ENCODE assay signal across 1 cellular context in the genomic region with DNA sequence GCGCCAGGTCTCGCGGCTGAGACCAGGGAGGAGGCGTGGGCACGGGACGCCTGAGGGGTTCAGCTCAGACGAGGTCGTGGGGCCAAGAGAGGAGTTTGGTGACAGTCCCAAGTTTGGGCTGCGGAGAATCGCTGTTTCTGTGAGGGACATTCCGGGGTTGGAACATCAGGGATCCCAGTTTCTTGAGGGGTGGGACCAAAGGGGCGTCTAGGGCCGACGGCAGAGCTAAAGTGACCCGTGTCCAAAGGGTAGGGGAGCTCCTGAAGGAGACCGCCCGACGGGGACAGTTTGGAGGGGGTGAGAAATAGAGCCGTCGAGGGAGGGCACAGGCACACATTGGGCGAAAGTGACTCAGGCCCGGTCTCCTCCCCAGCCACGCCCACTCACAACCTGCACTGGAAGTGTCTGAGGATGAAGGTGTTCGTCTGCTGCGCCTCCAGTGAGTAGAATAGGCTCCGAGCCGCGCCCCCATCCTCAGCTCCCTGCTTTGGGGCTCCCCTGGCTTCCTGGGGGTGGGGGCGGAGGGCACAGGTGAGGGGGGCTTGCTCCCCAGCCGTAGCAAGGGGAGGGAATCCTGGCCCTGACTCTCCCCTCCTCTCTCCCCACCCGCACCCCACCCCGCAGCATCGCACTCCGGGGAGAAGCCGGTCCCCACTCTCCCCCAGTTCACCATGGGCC.
TF ChIP-seq lines count a peak whose summit lies in the region.

No MANE protein-coding gene starts in this region.

TF ChIP-seq in endothelial cell of umbilical vein, 7 proteins besides CTCF, POLR2A, EP300 and RAD21:
- TF ChIP-seq, protein P1, sequence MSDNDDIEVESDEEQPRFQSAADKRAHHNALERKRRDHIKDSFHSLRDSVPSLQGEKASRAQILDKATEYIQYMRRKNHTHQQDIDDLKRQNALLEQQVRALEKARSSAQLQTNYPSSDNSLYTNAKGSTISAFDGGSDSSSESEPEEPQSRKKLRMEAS (IDR thresholded peaks at IDR 0.05; ENCODE audit: insufficient read depth, insufficient read length), result no peak
- TF ChIP-seq FOS (IDR thresholded peaks at IDR 0.05; ENCODE audit: borderline replicate concordance, insufficient read depth, low read length) (no peak), JUN (IDR thresholded peaks at IDR 0.05; ENCODE audit: borderline replicate concordance, insufficient read depth, insufficient read length, low read depth) (no peak), EZH2 (IDR thresholded peaks at IDR 0.05; ENCODE audit: borderline replicate concordance, low read depth, low read length, severe bottlenecking) (no peak), MYC (IDR thresholded peaks at IDR 0.05; ENCODE audit: low read depth, low read length) (no peak)
